Comparison of ENCODE assay signal across 8 cellular contexts in genomic region chr17:66540131-66540781, GRCh38.
DNase-seq lines count a peak whose midpoint lies in the region; ATAC-seq, FAIRE-seq and TF ChIP-seq lines count a peak whose summit lies in the region.
"Had no signal": no experiment of that assay in that cellular context is flagged by ENCODE, and none has a peak within 500 bp of the region (broad histone marks: within the 10 kb centered on the region; RNA-seq: fewer than 3 reads in every experiment).

No MANE protein-coding gene starts in this region.

- H3K4me2 ChIP-seq in Karpas-422 (ENCODE audit: low read depth, low read length, poor library complexity, severe bottlenecking) = peak overlapping the region; percentile 82

- TF ChIP-seq EP300 in suprapubic skin (IDR thresholded peaks at IDR 0.05) = no peak

- H3K9me3 ChIP-seq in Karpas-422 (ENCODE audit: low read length) = peaks cover under 1% of the 10 kb centered on the region; the same call in 1 of the 2 replicates
- H3K9me3 ChIP-seq in kidney (ENCODE audit: control insufficient read depth in 1 of 2, low read length in 2 of 2) = no peaks in the 10 kb centered on the region
- no peaks in the 10 kb centered on the region for H3K9me3 ChIP-seq in suprapubic skin

- DNase-seq in Karpas-422 (peak; percentile 79), caudate nucleus (lab: John Stamatoyannopoulos, UW) (peak in 59 of 61 donors; percentile 43 to 95 (median 86)), kidney (peak; percentile 83), suprapubic skin (ENCODE audit: low spot score in 2 of 2) (no peak)

- H3K36me3 ChIP-seq in Karpas-422 (ENCODE audit: insufficient read depth, low read length) = no peaks in the 10 kb centered on the region
- no peaks in the 10 kb centered on the region for H3K36me3 ChIP-seq in kidney (ENCODE audit: control insufficient read depth in 1 of 2, insufficient read depth in 2 of 2, low read length in 2 of 2)
- no peaks in the 10 kb centered on the region for H3K36me3 ChIP-seq in suprapubic skin
- H3K36me3 ChIP-seq: cardiac muscle cell had no signal

- peaks cover 81% of the 10 kb centered on the region for H3K4me1 ChIP-seq in Karpas-422 (ENCODE audit: low read length)
- H3K4me1 ChIP-seq in kidney (ENCODE audit: control insufficient read depth in 1 of 2, insufficient read depth in 1 of 2, low read depth in 1 of 2, low read length in 2 of 2) = peaks cover 10 to 22% of the 10 kb centered on the region in 2 donors
- H3K4me1 ChIP-seq in suprapubic skin = peaks cover 10% of the 10 kb centered on the region

- H3K9ac ChIP-seq in Karpas-422 (ENCODE audit: low read length) (peak overlapping the region; percentile 71), kidney (ENCODE audit: low read length in 2 of 2) (no peak overlapping the region)

- peak overlapping the region; percentile 100 for H3K27ac ChIP-seq in Karpas-422 (ENCODE audit: low read length)
- peak overlapping the region; percentile 96 for H3K27ac ChIP-seq in caudate nucleus (ENCODE audit: low read depth, low read length)
- no peak overlapping the region for H3K27ac ChIP-seq in kidney (ENCODE audit: low read depth in 2 of 2, low read length in 2 of 2)
- H3K27ac ChIP-seq in suprapubic skin = peak overlapping the region; percentile 15
- H3K27ac ChIP-seq: cardiac muscle cell had no signal

- ATAC-seq in GM18502 (IDR thresholded peaks at IDR 0.05; ENCODE audit: poor library complexity, unreplicated experiment) = no peak
- ATAC-seq in GM21825 (IDR thresholded peaks at IDR 0.05; ENCODE audit: unreplicated experiment) = no peak
- no peak for ATAC-seq in GM19397 (IDR thresholded peaks at IDR 0.05; ENCODE audit: unreplicated experiment)

- WGBS in suprapubic skin = 65% methylated on average over 17 of the region's 17 CpGs

- peak overlapping the region; percentile 26; the same call in 1 of the 2 replicates for H2AFZ ChIP-seq in Karpas-422 (ENCODE audit: low read length)

- no peaks in the 10 kb centered on the region for H3K79me2 ChIP-seq in Karpas-422 (ENCODE audit: low read length)

- no peaks in the 10 kb centered on the region for H3K27me3 ChIP-seq in Karpas-422 (ENCODE audit: low read length)
- H3K27me3 ChIP-seq in suprapubic skin = no peaks in the 10 kb centered on the region
- H3K27me3 ChIP-seq: cardiac muscle cell had no signal

- no peaks in the 10 kb centered on the region for H4K20me1 ChIP-seq in Karpas-422 (ENCODE audit: insufficient read depth, low read depth, low read length)

- no peak for FAIRE-seq in kidney (lab: Jason Lieb, UNC)

- TF ChIP-seq POLR2A in suprapubic skin (IDR thresholded peaks at IDR 0.05) = no peak

- TF ChIP-seq CTCF in kidney (IDR thresholded peaks at IDR 0.05; ENCODE audit: borderline replicate concordance, extremely low read depth, insufficient read depth) (no peak), suprapubic skin (IDR thresholded peaks at IDR 0.05) (no peak)

- H3K4me3 ChIP-seq in Karpas-422 (ENCODE audit: low read length) = peak overlapping the region; percentile 50
- no peak overlapping the region for H3K4me3 ChIP-seq in kidney (ENCODE audit: low read length in 2 of 2)
- peak overlapping the region; percentile 3 for H3K4me3 ChIP-seq in suprapubic skin
- H3K4me3 ChIP-seq: cardiac muscle cell had no signal

- H3K9me2 ChIP-seq in Karpas-422 (replicated peaks; ENCODE audit: insufficient read depth, low read length) = no peaks in the 10 kb centered on the region

- intact Hi-C loops in kidney (cut with DNase I) = no loop called here

Comparison
In these comparisons a context has a peak if more than half of its experiments do, and no peak if none do; other contexts are left out.
1. DNase-seq: peak in Karpas-422 (single experiment), caudate nucleus (59 of 61) and kidney (single experiment); none in suprapubic skin (0 of 2).
2. H3K27ac ChIP-seq: peak in Karpas-422 (single experiment), caudate nucleus (single experiment) and suprapubic skin (single experiment); none in kidney (0 of 2).
3. H3K4me3 ChIP-seq: peak in Karpas-422 (single experiment) and suprapubic skin (single experiment); none in kidney (0 of 2).